1 cellular context compared by ENCODE assay signal in the genomic region with DNA sequence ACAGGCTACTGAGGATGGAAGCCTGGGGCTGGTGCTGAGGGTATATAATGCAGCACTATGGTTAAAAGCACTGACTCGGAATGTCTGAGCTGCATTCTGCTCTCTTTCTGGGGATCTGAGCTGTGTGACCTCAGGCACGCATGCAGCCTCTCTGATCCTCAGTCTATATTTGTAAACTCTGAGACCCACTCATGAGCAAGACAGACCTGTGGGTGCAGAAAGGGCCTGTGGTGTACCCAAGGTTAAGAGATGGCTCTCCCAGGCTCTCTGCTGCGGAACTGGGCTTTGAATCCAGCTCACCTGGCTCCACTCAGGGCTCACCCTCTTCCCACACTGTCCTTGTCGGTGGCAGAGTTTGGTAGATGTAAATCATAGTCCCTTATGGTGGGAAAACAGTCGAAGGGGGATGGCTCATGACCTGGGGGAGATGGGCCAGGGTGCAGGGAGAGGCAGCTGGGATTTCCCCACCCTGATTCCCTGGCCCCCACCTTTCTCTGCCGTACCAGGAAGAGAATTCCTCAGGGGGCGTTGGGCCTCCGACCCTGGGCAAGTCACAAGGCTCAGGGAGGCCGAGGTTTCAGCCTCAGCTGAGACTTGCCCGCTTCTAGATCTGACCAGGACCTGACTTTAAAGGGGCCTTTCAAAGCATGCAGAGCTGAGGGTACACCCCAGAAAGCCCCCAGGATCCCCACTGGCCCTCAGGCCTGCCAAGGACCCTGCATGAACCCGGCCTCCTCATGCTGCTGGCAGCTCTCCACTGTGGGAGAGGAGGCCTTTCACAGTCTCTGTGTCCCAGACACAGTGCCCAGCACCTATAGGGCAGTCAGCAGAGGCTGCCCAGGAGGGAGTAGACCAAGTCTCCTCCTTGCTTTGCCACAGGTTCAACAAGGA.
A peak's percentile ranks its signal among the peaks of the same experiment; 100 is the strongest.
TF ChIP-seq lines count a peak whose summit lies in the region.

No MANE protein-coding gene starts in this region.

TF ChIP-seq in HepG2, 621 proteins besides CTCF, POLR2A, EP300 and RAD21 (continued from another document):
- TF ChIP-seq, protein P1, sequence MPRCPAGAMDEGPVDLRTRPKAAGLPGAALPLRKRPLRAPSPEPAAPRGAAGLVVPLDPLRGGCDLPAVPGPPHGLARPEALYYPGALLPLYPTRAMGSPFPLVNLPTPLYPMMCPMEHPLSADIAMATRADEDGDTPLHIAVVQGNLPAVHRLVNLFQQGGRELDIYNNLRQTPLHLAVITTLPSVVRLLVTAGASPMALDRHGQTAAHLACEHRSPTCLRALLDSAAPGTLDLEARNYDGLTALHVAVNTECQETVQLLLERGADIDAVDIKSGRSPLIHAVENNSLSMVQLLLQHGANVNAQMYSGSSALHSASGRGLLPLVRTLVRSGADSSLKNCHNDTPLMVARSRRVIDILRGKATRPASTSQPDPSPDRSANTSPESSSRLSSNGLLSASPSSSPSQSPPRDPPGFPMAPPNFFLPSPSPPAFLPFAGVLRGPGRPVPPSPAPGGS (CRISPR knock-in tag; IDR thresholded peaks at IDR 0.05) = peak; percentile 34; the same call in 1 of the 2 replicates
- TF ChIP-seq ZNF768 (CRISPR knock-in tag; IDR thresholded peaks at IDR 0.05) (peak; percentile 91), ZNF724P (CRISPR knock-in tag; IDR thresholded peaks at IDR 0.05; ENCODE audit: borderline replicate concordance) (no peak), ZNF563 (CRISPR knock-in tag; IDR thresholded peaks at IDR 0.05) (peak; percentile 35; the same call in 1 of the 2 replicates)
TF ChIP-seq in HepG2: peak in this region for 6.
